8 cellular contexts compared by ENCODE assay signal in the genomic region with DNA sequence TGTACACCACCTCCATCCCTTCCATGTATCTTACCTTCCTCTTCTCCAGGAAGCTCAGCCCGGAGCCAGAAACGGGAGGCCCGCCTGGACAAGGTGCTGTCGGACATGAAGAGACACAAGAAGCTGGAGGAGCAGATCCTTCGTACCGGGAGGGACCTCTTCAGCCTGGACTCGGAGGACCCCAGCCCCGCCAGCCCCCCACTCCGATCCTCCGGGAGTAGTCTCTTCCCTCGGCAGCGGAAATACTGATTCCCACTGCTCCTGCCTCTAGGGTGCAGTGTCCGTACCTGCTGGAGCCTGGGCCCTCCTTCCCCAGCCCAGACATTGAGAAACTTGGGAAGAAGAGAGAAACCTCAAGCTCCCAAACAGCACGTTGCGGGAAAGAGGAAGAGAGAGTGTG. TPM values are rescaled to one million over a fixed set of nuclear protein-coding genes. Genes with fewer than 3 reads are reported as not detected.
DNase-seq lines count a peak whose midpoint lies in the region; ATAC-seq, FAIRE-seq and TF ChIP-seq lines count a peak whose summit lies in the region.

No MANE protein-coding gene starts in this region.

- peak; percentile 54 for TF ChIP-seq CTCF in 22Rv1 (IDR thresholded peaks at IDR 0.05)
- TF ChIP-seq CTCF in ascending aorta (IDR thresholded peaks at IDR 0.05): no peak

- H3K27ac ChIP-seq in 22Rv1 (peak overlapping the region; percentile 100), GM23248 (no peak overlapping the region), ascending aorta (peak overlapping the region in 1 of 2 donors; percentile 92), mesenchymal stem cell (ENCODE audit: low read length, poor library complexity, severe bottlenecking) (peak overlapping the region; percentile 99)

- H3K9me3 ChIP-seq in GM23248 (ENCODE audit: low read depth) (no peaks in the 10 kb centered on the region), ascending aorta (no peaks in the 10 kb centered on the region), mesenchymal stem cell (ENCODE audit: control insufficient read depth, low read length) (no peaks in the 10 kb centered on the region)

- no peak for TF ChIP-seq POLR2A in H54 (IDR thresholded peaks at IDR 0.05; ENCODE audit: low read depth, low read length)

- no peak overlapping the region for H2BK12ac ChIP-seq in mesenchymal stem cell (ENCODE audit: low read length in 2 of 2)

- 57 to 63% methylated on average over 12 to 15 of the region's 15 CpGs for WGBS in GM23248 (ENCODE audit: low coverage in 1 of 2, low lambda C conversion rate in 2 of 2, missing lambda C conversion rate in 2 of 2), 2 experiments
- 89% methylated on average over 15 of the region's 15 CpGs for WGBS in mesenchymal stem cell

- H3K9ac ChIP-seq in GM23248: peak overlapping the region; percentile 88
- peak overlapping the region; percentile 97 for H3K9ac ChIP-seq in mesenchymal stem cell (ENCODE audit: low read length)

- H4K91ac ChIP-seq in mesenchymal stem cell (ENCODE audit: low read length): no peak overlapping the region

- H3K79me1 ChIP-seq in mesenchymal stem cell (replicated peaks; ENCODE audit: low read length, poor library complexity, severe bottlenecking): peaks cover 3% of the 10 kb centered on the region

- H3K4me2 ChIP-seq in GM23248 (ENCODE audit: unreplicated experiment) (peak overlapping the region; percentile 99), mesenchymal stem cell (ENCODE audit: low read length, poor library complexity, severe bottlenecking) (peak overlapping the region; percentile 72)

- no peak for DNase-seq in GM23248
- DNase-seq in ascending aorta (ENCODE audit: low spot score in 2 of 2): no peak
- peak; percentile 12 for DNase-seq in mesenchymal stem cell
- no peak for DNase-seq in NCI-H1092 (lab: John Stamatoyannopoulos, UW)
- DNase-seq in H54 (ENCODE audit: insufficient read length, low spot score): no peak
- DNase-seq in RCC 7860 (ENCODE audit: low spot score): no peak

- H3K36me3 ChIP-seq in GM23248 (ENCODE audit: low read depth) (no peaks in the 10 kb centered on the region), ascending aorta (peaks cover 0 to 18% of the 10 kb centered on the region in 2 donors), mesenchymal stem cell (ENCODE audit: control insufficient read depth in 1 of 2, insufficient read depth in 2 of 2, low read depth in 1 of 2, low read length in 2 of 2) (peaks cover 11 to 31% of the 10 kb centered on the region in 2 experiments)

- no peak overlapping the region for H3K23ac ChIP-seq in mesenchymal stem cell (ENCODE audit: low read length in 2 of 2)

- H3K14ac ChIP-seq in mesenchymal stem cell (ENCODE audit: low read length in 2 of 2): no peak overlapping the region

- no peak overlapping the region for H2BK120ac ChIP-seq in mesenchymal stem cell (ENCODE audit: low read depth, low read length)

- peak overlapping the region in 1 of 2 experiments; percentile 69 for H3K4ac ChIP-seq in mesenchymal stem cell (ENCODE audit: low read depth in 1 of 2, low read length in 2 of 2)

- in situ Hi-C loops in GM23248 (cut with MboI): loop anchor here (10.0 kb wide), 1 partner anchor 195 kb away; the partner anchor contains the start of gene DOC2A

- no peak for FAIRE-seq in H54 (lab: Jason Lieb, UNC)
- FAIRE-seq in RCC 7860 (lab: Jason Lieb, UNC): no peak

- H3K4me1 ChIP-seq in GM23248 (ENCODE audit: insufficient read depth) (peaks cover 43% of the 10 kb centered on the region), ascending aorta (peaks cover 19 to 44% of the 10 kb centered on the region in 2 donors), mesenchymal stem cell (ENCODE audit: control insufficient read depth, insufficient read depth, low read depth, low read length) (peaks cover 43% of the 10 kb centered on the region)

- no peak overlapping the region for H2BK15ac ChIP-seq in mesenchymal stem cell (ENCODE audit: low read depth, poor library complexity, severe bottlenecking)

- no peak overlapping the region for H2BK5ac ChIP-seq in mesenchymal stem cell (ENCODE audit: low read depth, low read length, poor library complexity, severe bottlenecking)

- H4K8ac ChIP-seq in mesenchymal stem cell (ENCODE audit: low read length): peak overlapping the region; percentile 33

- intact Hi-C loops in ascending aorta (cut with DNase I): loop anchor here (10.0 kb wide), 1 partner anchor 555 kb away; the partner anchor contains the start of genes MYL11 and TBC1D10B

- peaks cover 47% of the 10 kb centered on the region for H3F3A ChIP-seq in GM23248 (ENCODE audit: insufficient read depth)

- H3K27me3 ChIP-seq in GM23248 (replicated peaks; ENCODE audit: insufficient read depth) (no peaks in the 10 kb centered on the region), ascending aorta (no peaks in the 10 kb centered on the region), mesenchymal stem cell (ENCODE audit: control insufficient read depth in 1 of 2, insufficient read depth in 1 of 2, low read length in 2 of 2) (no peaks in the 10 kb centered on the region)

- H3K79me2 ChIP-seq in GM23248 (ENCODE audit: insufficient read depth): peaks cover 79% of the 10 kb centered on the region

- H2AK5ac ChIP-seq in mesenchymal stem cell (ENCODE audit: low read length, severe bottlenecking): peak overlapping the region; percentile 21

- H3K9me2 ChIP-seq in GM23248 (ENCODE audit: insufficient read depth): no peaks in the 10 kb centered on the region

- no peaks in the 10 kb centered on the region for H4K20me1 ChIP-seq in GM23248 (ENCODE audit: insufficient read depth)

- H2AFZ ChIP-seq in GM23248: no peak overlapping the region
- H2AFZ ChIP-seq in mesenchymal stem cell (ENCODE audit: low read depth, low read length): no peak overlapping the region

- H3K4me3 ChIP-seq in GM23248 (no peak overlapping the region), ascending aorta (peak overlapping the region; percentile 54 to 76), mesenchymal stem cell (ENCODE audit: insufficient read depth in 1 of 2, low read depth in 1 of 2, low read length in 2 of 2) (peak overlapping the region; percentile 39 to 97)

- no peak overlapping the region for H3K18ac ChIP-seq in mesenchymal stem cell (ENCODE audit: low read depth in 1 of 2, low read length in 2 of 2)

- no peak for ATAC-seq in GM18511 (IDR thresholded peaks at IDR 0.05; ENCODE audit: unreplicated experiment)

RNA-seq across cellular contexts. Expression of gene MVP, which starts 0.8 kb away (rescaled TPM):
- 272 and 296 TPM in 2 replicates for total RNA-seq in GM23248 (2014; rRNA removed; shearing (Covaris generic))
- 230 and 235 TPM in 2 replicates for polyA plus RNA-seq in GM23248 (2016; fragmentation: Nextera tagmentation; extraction: Ambion mirVana)
- 244 TPM for total RNA-seq in ascending aorta
- 148 TPM for polyA plus RNA-seq in mesenchymal stem cell (2013, experiment 1 of 2)
- polyA plus RNA-seq in mesenchymal stem cell (2013, experiment 2 of 2): 142 TPM

RNA-seq across cellular contexts. Expression of gene PAGR1, which starts 3.6 kb away (rescaled TPM):
- total RNA-seq in GM23248 (2014; rRNA removed; shearing (Covaris generic)): 23.6 and 30.6 TPM in 2 replicates
- 17.5 and 19.3 TPM in 2 replicates for polyA plus RNA-seq in GM23248 (2016; fragmentation: Nextera tagmentation; extraction: Ambion mirVana)
- total RNA-seq in ascending aorta: 54.3 TPM
- polyA plus RNA-seq in mesenchymal stem cell (2013, experiment 1 of 2): 16.9 TPM
- polyA plus RNA-seq in mesenchymal stem cell (2013, experiment 2 of 2): 17.5 TPM

RNA-seq across cellular contexts. Expression of gene PRRT2, which starts 7.5 kb away (rescaled TPM):
- 0.43 and 4.0 TPM in 2 replicates for total RNA-seq in GM23248 (2014; rRNA removed; shearing (Covaris generic))
- polyA plus RNA-seq in GM23248 (2016; fragmentation: Nextera tagmentation; extraction: Ambion mirVana): 1.3 and 2.1 TPM in 2 replicates
- 5.0 TPM for total RNA-seq in ascending aorta
- 3.8 TPM for polyA plus RNA-seq in mesenchymal stem cell (2013, experiment 1 of 2)
- polyA plus RNA-seq in mesenchymal stem cell (2013, experiment 2 of 2): 4.1 TPM

RNA-seq across cellular contexts. Expression of gene MAZ, which starts 13.2 kb away (rescaled TPM):
- total RNA-seq in GM23248 (2014; rRNA removed; shearing (Covaris generic)): 169 and 215 TPM in 2 replicates
- 74.5 and 76.8 TPM in 2 replicates for polyA plus RNA-seq in GM23248 (2016; fragmentation: Nextera tagmentation; extraction: Ambion mirVana)
- 146 TPM for total RNA-seq in ascending aorta
- polyA plus RNA-seq in mesenchymal stem cell (2013, experiment 1 of 2): 89.1 TPM
- 90.3 TPM for polyA plus RNA-seq in mesenchymal stem cell (2013, experiment 2 of 2)

RNA-seq across cellular contexts. Expression of gene KIF22, which starts 29.0 kb away (rescaled TPM):
- 28.7 and 30.4 TPM in 2 replicates for total RNA-seq in GM23248 (2014; rRNA removed; shearing (Covaris generic))
- 39.5 and 41.8 TPM in 2 replicates for polyA plus RNA-seq in GM23248 (2016; fragmentation: Nextera tagmentation; extraction: Ambion mirVana)
- 28.6 TPM for total RNA-seq in ascending aorta
- polyA plus RNA-seq in mesenchymal stem cell (2013, experiment 1 of 2): 8.5 TPM
- polyA plus RNA-seq in mesenchymal stem cell (2013, experiment 2 of 2): 8.1 TPM
